Comparison of ENCODE assay signal across 6 cellular contexts in genomic region chr2:129231924-129232323, GRCh38.
"Had no signal": no experiment of that assay in that cellular context is flagged by ENCODE, and none has a peak within 500 bp of the region (broad histone marks: within the 10 kb centered on the region; RNA-seq: fewer than 3 reads in every experiment).

No MANE protein-coding gene starts in this region.

- H3K4me3 ChIP-seq: GM23248, K562 had no signal

- H3K27ac ChIP-seq: GM23248 had no signal

- DNase-seq: GM23248, GOT3, H9, HCEC 1CT, IMR-90 had no signal

- H2AFZ ChIP-seq: GM23248 had no signal

- H3K9ac ChIP-seq: GM23248 had no signal
